ENCODE assay signal across 18 cellular contexts in genomic region chr10:71711052-71711623, GRCh38. TPM values are rescaled to one million over a fixed set of nuclear protein-coding genes. Genes with fewer than 3 reads are reported as not detected.
DNase-seq lines count a peak whose midpoint lies in the region; ATAC-seq and TF ChIP-seq lines count a peak whose summit lies in the region.
"Had no signal": no experiment of that assay in that cellular context is flagged by ENCODE, and none has a peak within 500 bp of the region (broad histone marks: within the 10 kb centered on the region; RNA-seq: fewer than 3 reads in every experiment).

No MANE protein-coding gene starts in this region.

- H3K36me3 Mint-ChIP-seq in central memory CD8-positive, alpha-beta T cell (ENCODE audit: insufficient read depth) = peaks cover 2% of the 10 kb centered on the region
- H3K36me3 Mint-ChIP-seq in natural killer cell = no peaks in the 10 kb centered on the region
- H3K36me3 Mint-ChIP-seq: IgD-negative memory B cell had no signal

- H2AFZ ChIP-seq in osteoblast (ENCODE audit: low read length) = peak overlapping the region; percentile 29

- H3K4me1 Mint-ChIP-seq in central memory CD8-positive, alpha-beta T cell = peaks cover 53% of the 10 kb centered on the region
- peaks cover 20 to 46% of the 10 kb centered on the region in 2 donors for H3K4me1 Mint-ChIP-seq in natural killer cell

- peak overlapping the region; percentile 70 for H3K27ac Mint-ChIP-seq in central memory CD8-positive, alpha-beta T cell (ENCODE audit: low read depth)
- peak overlapping the region in 1 of 2 donors; percentile 50 for H3K27ac Mint-ChIP-seq in natural killer cell
- H3K27ac Mint-ChIP-seq: IgD-negative memory B cell had no signal

- in situ Hi-C loops in ACHN (cut with HindIII; ENCODE audit: low pct_ligation_motif_present, low pct_unique_long_range_greater_than_20kb, low sequenced_read_pairs) = no loop called here

- no peaks in the 10 kb centered on the region for H4K20me1 ChIP-seq in osteoblast (ENCODE audit: insufficient read depth, low read length)

- no peak overlapping the region for H3K4me3 ChIP-seq in osteoblast (ENCODE audit: insufficient read depth, low read length)
- H3K4me3 ChIP-seq: body of pancreas, ovary had no signal

- H3K36me3 ChIP-seq in osteoblast (ENCODE audit: insufficient read depth, low read length) = no peaks in the 10 kb centered on the region
- H3K36me3 ChIP-seq: ovary had no signal

- no peak overlapping the region for H3K27ac ChIP-seq in osteoblast (ENCODE audit: low read depth, low read length)
- H3K27ac ChIP-seq: 22Rv1, body of pancreas, VCaP had no signal

- no peaks in the 10 kb centered on the region for H3K9me3 Mint-ChIP-seq in central memory CD8-positive, alpha-beta T cell
- no peaks in the 10 kb centered on the region for H3K9me3 Mint-ChIP-seq in natural killer cell
- H3K9me3 Mint-ChIP-seq: IgD-negative memory B cell had no signal

- no peaks in the 10 kb centered on the region for H3K9me3 ChIP-seq in osteoblast (ENCODE audit: low read depth, low read length)
- H3K9me3 ChIP-seq: body of pancreas, ovary had no signal

- intact Hi-C loops in natural killer cell (cut with micrococcal nuclease) = no loop called here

- H3K27me3 ChIP-seq in osteoblast (ENCODE audit: insufficient read depth, low read length) = no peaks in the 10 kb centered on the region
- H3K27me3 ChIP-seq: body of pancreas, ovary had no signal

- no peak for ATAC-seq in central memory CD8-positive, alpha-beta T cell (replicated peaks; ENCODE audit: extremely low read depth, poor library complexity, severe bottlenecking)
- no peak for ATAC-seq in natural killer cell
- ATAC-seq: body of pancreas had no signal

- no peak overlapping the region for H3K4me2 ChIP-seq in osteoblast (ENCODE audit: insufficient read depth, low read length)

- H3K79me2 ChIP-seq in osteoblast (ENCODE audit: insufficient read depth, low read length) = no peaks in the 10 kb centered on the region

- DNase-seq in NCI-H1417 (lab: John Stamatoyannopoulos, UW) (peak in 2 of 3 experiments; percentile 15 to 57), NCI-H1417 treated with DMSO at 0.1 percent for 48 hours (lab: John Stamatoyannopoulos, UW) (no peak), NCI-H146 (lab: John Stamatoyannopoulos, UW) (peak; percentile 96), osteoblast (ENCODE audit: insufficient read length, low spot score, missing footprints) (no peak), natural killer cell (no peak), ACHN (no peak), COLO829 (ENCODE audit: low spot score) (no peak)
- DNase-seq in central memory CD8-positive, alpha-beta T cell (ENCODE audit: low spot score in 2 of 2) = no peak
- DNase-seq: body of pancreas; C1 segment of cervical spinal cord; DND-41; effector CD4-positive, alpha-beta T cell; RPMI8226; stimulated activated CD4-positive, alpha-beta T cell treated with anti-CD3 and anti-CD28 coated beads, Interleukin-2, amount 100 ng/mL, for 48 hours had no signal

- no peak overlapping the region for H3K4me3 Mint-ChIP-seq in central memory CD8-positive, alpha-beta T cell
- H3K4me3 Mint-ChIP-seq in natural killer cell = no peak overlapping the region

- H3K4me1 ChIP-seq in osteoblast (ENCODE audit: insufficient read depth, low read length) = peaks cover 22% of the 10 kb centered on the region

- TF ChIP-seq CTCF in osteoblast (IDR thresholded peaks at IDR 0.05; ENCODE audit: extremely low read depth, low read depth, low read length) = no peak
- TF ChIP-seq CTCF in natural killer cell (IDR thresholded peaks at IDR 0.05) = no peak

- H3K27me3 Mint-ChIP-seq in central memory CD8-positive, alpha-beta T cell = no peaks in the 10 kb centered on the region
- no peaks in the 10 kb centered on the region for H3K27me3 Mint-ChIP-seq in natural killer cell (ENCODE audit: low read depth in 2 of 2)
- H3K27me3 Mint-ChIP-seq: IgD-negative memory B cell had no signal

RNA-seq across cellular contexts. Expression of gene C10orf105, which starts 8.4 kb away (rescaled TPM):
- under 0.01 TPM in 1 of 2 replicates, not detected in the other for total RNA-seq in osteoblast
- under 1 TPM; 0.14 to 0.52 (median 0.40) TPM for total RNA-seq in natural killer cell
- total RNA-seq: body of pancreas had no signal

Comparison
In these comparisons a context has a peak if more than half of its experiments do, and no peak if none do; other contexts are left out.
1. DNase-seq: peak in NCI-H1417 (2 of 3) and NCI-H146 (single experiment); none in NCI-H1417 treated with DMSO at 0.1 percent for 48 hours (single experiment), central memory CD8-positive, alpha-beta T cell (0 of 2), osteoblast (single experiment), natural killer cell (single experiment), ACHN (single experiment) and COLO829 (single experiment).